In genomic region chr2:169406891-169407290, GRCh38 we compare ENCODE assay signal across 34 cellular contexts. TPM values are rescaled to one million over a fixed set of nuclear protein-coding genes. Genes with fewer than 3 reads are reported as not detected.
"Had no signal": no experiment of that assay in that cellular context is flagged by ENCODE, and none has a peak within 500 bp of the region (broad histone marks: within the 10 kb centered on the region; RNA-seq: fewer than 3 reads in every experiment).

No MANE protein-coding gene starts in this region.

- H3K36me3 ChIP-seq: adrenal gland, brain microvascular endothelial cell, breast epithelium had no signal

- H3K4me3 ChIP-seq: adrenal gland, body of pancreas, breast epithelium had no signal

- ATAC-seq: activated CD8-positive, alpha-beta T cell treated with anti-CD3 and anti-CD28 coated beads for 36 hours; activated naive CD4-positive, alpha-beta T cell treated with anti-CD3 and anti-CD28 coated beads, Interleukin-2, amount 50 U/mL, for 72 hours; activated T-cell treated with anti-CD3 and anti-CD28 coated beads, Interleukin-2, amount 50 U/mL, for 4 hours; activated T-cell treated with anti-CD3 and anti-CD28 coated beads, Interleukin-2, amount 50 U/mL, for 72 hours; activated T-helper 17 cell treated with anti-CD3 and anti-CD28 coated beads, Interleukin-2, amount 50 U/mL, for 72 hours; body of pancreas had no signal

- DNase-seq: activated B cell treated with CpG ODN at 0.5 μM for 24 hours; activated CD4-positive, alpha-beta memory T cell treated with anti-CD3 and anti-CD28 coated beads for 36 hours; activated CD4-positive, alpha-beta T cell treated with anti-CD3 and anti-CD28 coated beads for 4 hours; activated CD4-positive, alpha-beta T cell treated with anti-CD3 and anti-CD28 coated beads, Interleukin-2, amount 10 ng/mL, durations not matched to agents 24 days and 14 days; activated CD4-positive, alpha-beta T cell treated with anti-CD3 and anti-CD28 coated beads, Interleukin-2, amount 50 U/mL, for 1 hour; activated CD4-positive, alpha-beta T cell treated with anti-CD3 and anti-CD28 coated beads, Interleukin-2, amount 50 U/mL, for 4 hours; activated CD4-positive, CD25-positive, alpha-beta regulatory T cell treated with anti-CD3 and anti-CD28 coated beads, Interleukin-2, amount 50 U/mL, for 72 hours; activated CD8-positive, alpha-beta memory T cell treated with anti-CD3 and anti-CD28 coated beads, Interleukin-2, amount 50 U/mL, for 4 hours; activated CD8-positive, alpha-beta T cell treated with anti-CD3 and anti-CD28 coated beads for 36 hours; activated effector memory CD4-positive, alpha-beta T cell treated with anti-CD3 and anti-CD28 coated beads, Interleukin-2, amount 50 U/mL, for 16 hours; activated gamma-delta T cell treated with Interleukin-2 at 50 U/mL for 16 hours; activated naive CD4-positive, alpha-beta T cell; activated naive CD4-positive, alpha-beta T cell treated with anti-CD3 and anti-CD28 coated beads for 36 hours; activated naive CD4-positive, alpha-beta T cell treated with anti-CD3 and anti-CD28 coated beads, Interleukin-2, amount 50 U/mL, for 16 hours; activated naive CD8-positive, alpha-beta T cell treated with anti-CD3 and anti-CD28 coated beads for 36 hours; activated T-cell treated with anti-CD3 and anti-CD28 coated beads for 4 hours; activated T-cell treated with anti-CD3 and anti-CD28 coated beads, Interleukin-2, amount 50 U/mL, for 1 hour; activated T-cell treated with anti-CD3 and anti-CD28 coated beads, Interleukin-2, amount 50 U/mL, for 4 hours; activated T-cell treated with anti-CD3 and anti-CD28 coated beads, Interleukin-2, amount 50 U/mL, for 72 hours; adrenal gland; amniotic stem cell; aorta; body of pancreas; brain microvascular endothelial cell; central memory CD4-positive, alpha-beta T cell; T-helper 1 cell; T-helper 2 cell; T-helper 9 cell had no signal

- H3K4me1 ChIP-seq: adrenal gland, body of pancreas, breast epithelium had no signal

- H3K27me3 ChIP-seq: adrenal gland, body of pancreas, brain microvascular endothelial cell, breast epithelium had no signal

- H3K27ac ChIP-seq: adrenal gland, body of pancreas, brain microvascular endothelial cell, breast epithelium, VCaP had no signal

- H3K9me3 ChIP-seq: adrenal gland, body of pancreas, breast epithelium had no signal

- FAIRE-seq: astrocyte, TTC549 had no signal

RNA-seq across cellular contexts. Expression of gene LRP2, which starts 44.6 kb away (rescaled TPM):
- total RNA-seq: activated B cell treated with CpG ODN at 0.5 μM for 24 hours had no signal
- polyA plus RNA-seq: adrenal gland, aorta had no signal
